Comparison of ENCODE assay signal across 10 cellular contexts in the genomic region with DNA sequence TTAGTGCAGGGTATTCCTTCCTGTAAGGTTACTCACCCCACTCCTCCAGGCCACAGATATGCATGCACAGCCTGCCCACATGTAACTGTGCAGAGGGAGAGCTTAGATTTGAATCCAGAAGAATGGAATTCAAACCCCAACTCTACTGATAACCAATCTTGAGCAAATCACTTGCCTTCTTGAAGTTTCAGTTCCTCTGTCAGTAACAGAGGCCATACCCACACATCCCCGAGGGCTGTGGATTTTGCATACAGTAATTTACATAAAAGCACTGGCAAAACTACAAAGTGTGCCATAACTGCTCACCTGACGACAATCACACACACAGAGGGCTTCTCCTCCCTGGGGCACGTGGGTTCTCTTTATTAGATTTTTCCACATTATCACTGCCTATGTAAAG. TPM values are rescaled to one million over a fixed set of nuclear protein-coding genes. Genes with fewer than 3 reads are reported as not detected.
DNase-seq lines count a peak whose midpoint lies in the region; ATAC-seq and FAIRE-seq lines count a peak whose summit lies in the region.
"Had no signal": no experiment of that assay in that cellular context is flagged by ENCODE, and none has a peak within 500 bp of the region (broad histone marks: within the 10 kb centered on the region; RNA-seq: fewer than 3 reads in every experiment).

No MANE protein-coding gene starts in this region.

- no peaks in the 10 kb centered on the region for H3K27me3 Mint-ChIP-seq in activated T-cell treated with anti-CD3 and anti-CD28 coated beads, Interleukin-2, amount 50 U/mL, for 4 hours (ENCODE audit: low read depth)

- H3K4me1 Mint-ChIP-seq in activated T-cell treated with anti-CD3 and anti-CD28 coated beads, Interleukin-2, amount 50 U/mL, for 4 hours (ENCODE audit: low read depth): peaks cover 99% of the 10 kb centered on the region

- ATAC-seq in GM19395 (IDR thresholded peaks at IDR 0.05; ENCODE audit: unreplicated experiment) (peak; percentile 97), HG03139 (IDR thresholded peaks at IDR 0.05; ENCODE audit: unreplicated experiment) (peak; percentile 97)
- ATAC-seq in activated T-cell treated with anti-CD3 and anti-CD28 coated beads, Interleukin-2, amount 50 U/mL, for 4 hours: peak; percentile 59 to 60

- H3K9me3 Mint-ChIP-seq in activated T-cell treated with anti-CD3 and anti-CD28 coated beads, Interleukin-2, amount 50 U/mL, for 4 hours: no peaks in the 10 kb centered on the region
- H3K9me3 Mint-ChIP-seq: dendritic cell treated with granulocyte-macrophage colony-stimulating factor and Interleukin-4, amounts not matched to agents 40 ng/mL and 50 ng/mL, for 4 days had no signal

- no peak for DNase-seq in activated T-cell treated with anti-CD3 and anti-CD28 coated beads, Interleukin-2, amount 50 U/mL, for 4 hours
- no peak for DNase-seq in LoVo (ENCODE audit: low spot score)
- DNase-seq in DMS 273 (lab: John Stamatoyannopoulos, UW; ENCODE audit: unreplicated experiment): no peak
- no peak for DNase-seq in H4 (ENCODE audit: low spot score)
- no peak for DNase-seq in SKM-1 (lab: John Stamatoyannopoulos, UW; ENCODE audit: unreplicated experiment)

- peaks cover 51% of the 10 kb centered on the region for H3K36me3 Mint-ChIP-seq in activated T-cell treated with anti-CD3 and anti-CD28 coated beads, Interleukin-2, amount 50 U/mL, for 4 hours (ENCODE audit: insufficient read depth)

- peak; percentile 17 for FAIRE-seq in G401.6 (lab: Jason Lieb, UNC)

- H3K4me3 Mint-ChIP-seq in activated T-cell treated with anti-CD3 and anti-CD28 coated beads, Interleukin-2, amount 50 U/mL, for 4 hours: peak overlapping the region; percentile 72
- H3K4me3 Mint-ChIP-seq: dendritic cell treated with granulocyte-macrophage colony-stimulating factor and Interleukin-4, amounts not matched to agents 40 ng/mL and 50 ng/mL, for 4 days had no signal

RNA-seq across cellular contexts. Expression of a gene that starts 18.7 kb away (rescaled TPM):
- total RNA-seq in activated T-cell treated with anti-CD3 and anti-CD28 coated beads, Interleukin-2, amount 50 U/mL, for 4 hours: 10 to 100 TPM; 63.7 to 93.5 (median 73.2) TPM
- total RNA-seq in H4 (2014; rRNA removed; shearing (Covaris generic)): not detected in 2 replicates
- total RNA-seq: SJSA1 had no signal

RNA-seq across cellular contexts. Expression of a gene that starts 53.9 kb away (rescaled TPM):
- total RNA-seq in activated T-cell treated with anti-CD3 and anti-CD28 coated beads, Interleukin-2, amount 50 U/mL, for 4 hours: 10 to 100 TPM; 12.5 to 14.5 (median 14.3) TPM
- total RNA-seq in H4 (2014; rRNA removed; shearing (Covaris generic)): 133 and 160 TPM in 2 replicates

Comparison
In these comparisons a context has a peak if more than half of its experiments do, and no peak if none do; other contexts are left out.
1. RNA of a gene that starts 18.7 kb away (total RNA-seq): 63.7 to 93.5 TPM in activated T-cell treated with anti-CD3 and anti-CD28 coated beads, Interleukin-2, amount 50 U/mL, for 4 hours; not detected in H4; every median in the first group is over 10 times any median in the second.
2. Peak in every context shown above with its lines, with median percentiles within 50 percentile points of each other: ATAC-seq.